In the genomic region with DNA sequence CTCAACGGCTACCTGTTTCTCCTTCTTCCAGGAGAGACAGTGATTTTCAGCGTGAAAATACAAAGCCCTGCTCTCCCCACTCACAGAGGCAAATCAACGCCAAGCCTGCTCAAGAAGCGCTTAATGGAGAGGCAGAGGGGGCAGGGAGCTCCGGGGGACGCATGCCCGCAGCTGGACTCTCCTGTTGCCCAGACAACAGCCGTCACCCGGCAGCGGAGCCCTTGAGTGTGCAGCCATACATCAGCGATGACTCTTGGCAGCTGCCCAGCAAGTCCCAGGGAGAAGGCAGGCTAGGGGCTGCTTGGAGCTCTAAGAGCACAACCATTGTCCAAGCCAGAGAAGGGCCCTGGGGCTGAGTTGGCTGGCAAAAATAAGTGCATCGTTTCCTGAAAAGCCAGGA, we compare ENCODE assay signal across 9 cellular contexts.
DNase-seq lines count a peak whose midpoint lies in the region; ATAC-seq and TF ChIP-seq lines count a peak whose summit lies in the region.
"Had no signal": no experiment of that assay in that cellular context is flagged by ENCODE, and none has a peak within 500 bp of the region (broad histone marks: within the 10 kb centered on the region; RNA-seq: fewer than 3 reads in every experiment).

No MANE protein-coding gene starts in this region.

- TF ChIP-seq EP300 in suprapubic skin (IDR thresholded peaks at IDR 0.05) = no peak

- ATAC-seq in HG02759 (IDR thresholded peaks at IDR 0.05; ENCODE audit: unreplicated experiment) (no peak), GM19397 (IDR thresholded peaks at IDR 0.05; ENCODE audit: unreplicated experiment) (no peak)

- peaks cover 7% of the 10 kb centered on the region for H3K4me1 ChIP-seq in suprapubic skin

- peaks cover 13% of the 10 kb centered on the region for H3K36me3 ChIP-seq in suprapubic skin
- H3K36me3 ChIP-seq: neutrophil had no signal

- TF ChIP-seq POLR2A in suprapubic skin (IDR thresholded peaks at IDR 0.05) = no peak

- DNase-seq in Daoy (ENCODE audit: low read depth) = peak; percentile 80
- peak; percentile 84 for DNase-seq in NCI-H2227 treated with DMSO at 0.1 percent for 48 hours (lab: John Stamatoyannopoulos, UW)
- peak; percentile 28 to 90 (median 82) for DNase-seq in dorsolateral prefrontal cortex
- peak; percentile 62 for DNase-seq in occipital lobe (lab: John Stamatoyannopoulos, UW)
- DNase-seq in suprapubic skin (ENCODE audit: low spot score in 2 of 2) = no peak
- DNase-seq in NOMO-1 treated with dmso at 0.1 percent for 144 hours (lab: John Stamatoyannopoulos, UW; ENCODE audit: unreplicated experiment) = no peak

- intact Hi-C loops in dorsolateral prefrontal cortex (cut with DNase I) = loop anchor here in 1 of 2 donors (10.0 kb wide), 1 partner anchor 206 kb away; no protein-coding TSS in a partner anchor

- H3K27me3 ChIP-seq in dorsolateral prefrontal cortex (no peaks in the 10 kb centered on the region), suprapubic skin (no peaks in the 10 kb centered on the region)

- no peaks in the 10 kb centered on the region for H3K9me3 ChIP-seq in suprapubic skin
- H3K9me3 ChIP-seq: neutrophil had no signal

- 52% methylated on average over 11 of the region's 12 CpGs for WGBS in suprapubic skin

- TF ChIP-seq CTCF in dorsolateral prefrontal cortex (IDR thresholded peaks at IDR 0.05 in 54 of 56, conservative IDR thresholded peaks at IDR 0.05 in 2 of 56; ENCODE audit: low read depth in 1 of 56, partially characterized antibody in 56 of 56) (peak in 1 of 56 donors; percentile 11), suprapubic skin (IDR thresholded peaks at IDR 0.05) (no peak)

- H3K27ac ChIP-seq in dorsolateral prefrontal cortex (peak overlapping the region in 41 of 59 donors; percentile 1 to 70 (median 31)), suprapubic skin (no peak overlapping the region)
- H3K27ac ChIP-seq: neutrophil had no signal

- H3K4me3 ChIP-seq in dorsolateral prefrontal cortex (peak overlapping the region in 33 of 59 donors; percentile 1 to 52 (median 22)), suprapubic skin (no peak overlapping the region)

Comparison
In these comparisons a context has a peak if more than half of its experiments do, and no peak if none do; other contexts are left out.
1. DNase-seq: peak in Daoy (single experiment), NCI-H2227 treated with DMSO at 0.1 percent for 48 hours (single experiment), dorsolateral prefrontal cortex (10 of 10) and occipital lobe (single experiment); none in suprapubic skin (0 of 2) and NOMO-1 treated with dmso at 0.1 percent for 144 hours (single experiment).